10 cellular contexts compared by ENCODE assay signal in genomic region chr10:101227765-101228681, GRCh38. TPM values are rescaled to one million over a fixed set of nuclear protein-coding genes. Genes with fewer than 3 reads are reported as not detected.
DNase-seq lines count a peak whose midpoint lies in the region; ATAC-seq and TF ChIP-seq lines count a peak whose summit lies in the region.
"Had no signal": no experiment of that assay in that cellular context is flagged by ENCODE, and none has a peak within 500 bp of the region (broad histone marks: within the 10 kb centered on the region; RNA-seq: fewer than 3 reads in every experiment).

No MANE protein-coding gene starts in this region.

- peak overlapping the region; percentile 48 for H3K4me3 Mint-ChIP-seq in activated naive CD4-positive, alpha-beta T cell treated with anti-CD3 and anti-CD28 coated beads, Interleukin-2, amount 10 ng/mL, durations not matched to agents 7 days and 5 days
- peak overlapping the region; percentile 48 for H3K4me3 Mint-ChIP-seq in activated B cell treated with CpG ODN at 0.5 μM for 24 hours
- H3K4me3 Mint-ChIP-seq in glutamatergic neuron (ENCODE audit: unreplicated experiment), result no peak overlapping the region
- H3K4me3 Mint-ChIP-seq in stimulated activated naive B cell treated with anti-CD40 and anti-IgM and Interleukin-4, amounts not matched to agents 10 μg/mL and 1 μg/mL and 100 μg/mL, for 72 hours, result peak overlapping the region; percentile 58 to 76

- peaks cover 99% of the 10 kb centered on the region for H3K27me3 Mint-ChIP-seq in activated naive CD4-positive, alpha-beta T cell treated with anti-CD3 and anti-CD28 coated beads, Interleukin-2, amount 10 ng/mL, durations not matched to agents 7 days and 5 days
- H3K27me3 Mint-ChIP-seq in activated B cell treated with CpG ODN at 0.5 μM for 24 hours (peaks cover 61% of the 10 kb centered on the region), glutamatergic neuron (ENCODE audit: unreplicated experiment) (peaks cover 55% of the 10 kb centered on the region)
- H3K27me3 Mint-ChIP-seq in stimulated activated naive B cell treated with anti-CD40 and anti-IgM and Interleukin-4, amounts not matched to agents 10 μg/mL and 1 μg/mL and 100 μg/mL, for 72 hours, result peaks cover 74 to 92% of the 10 kb centered on the region in 2 donors

- intact Hi-C loops in activated B cell treated with CpG ODN at 0.5 μM for 24 hours (cut with micrococcal nuclease), result loop anchor here (2.0 to 10.0 kb wide), 4 partner anchors 13 to 573 kb away; no protein-coding TSS in a partner anchor

- H3K9me3 Mint-ChIP-seq in activated naive CD4-positive, alpha-beta T cell treated with anti-CD3 and anti-CD28 coated beads, Interleukin-2, amount 10 ng/mL, durations not matched to agents 7 days and 5 days, result no peaks in the 10 kb centered on the region
- H3K9me3 Mint-ChIP-seq in activated B cell treated with CpG ODN at 0.5 μM for 24 hours (no peaks in the 10 kb centered on the region), glutamatergic neuron (ENCODE audit: unreplicated experiment) (peaks cover 14% of the 10 kb centered on the region)
- no peaks in the 10 kb centered on the region for H3K9me3 Mint-ChIP-seq in stimulated activated naive B cell treated with anti-CD40 and anti-IgM and Interleukin-4, amounts not matched to agents 10 μg/mL and 1 μg/mL and 100 μg/mL, for 72 hours

- ATAC-seq in activated B cell treated with CpG ODN at 0.5 μM for 24 hours (ENCODE audit: low read depth), result no peak
- no peak for ATAC-seq in stimulated activated naive B cell treated with anti-CD40 and anti-IgM and Interleukin-4, amounts not matched to agents 10 μg/mL and 1 μg/mL and 100 μg/mL, for 72 hours (replicated peaks)
- no peak for ATAC-seq in HG03565 (IDR thresholded peaks at IDR 0.05; ENCODE audit: unreplicated experiment)

- CTCF ChIA-PET in activated naive CD4-positive, alpha-beta T cell treated with anti-CD3 and anti-CD28 coated beads, Interleukin-2, amount 10 ng/mL, durations not matched to agents 7 days and 5 days (lab: Charles Lee), result interaction anchor here (1.0 to 1.8 kb wide), 4 partner anchors 10 to 63 kb away, joined by 3 to 4 read pairs (median 3); no protein-coding TSS in a partner anchor
- CTCF ChIA-PET in activated B cell treated with CpG ODN at 0.5 μM for 24 hours (lab: Charles Lee), result interaction anchor here (1.9 kb wide), 1 partner anchor 13 kb away, joined by 13 read pairs; no protein-coding TSS in a partner anchor

- H3K27ac Mint-ChIP-seq in activated naive CD4-positive, alpha-beta T cell treated with anti-CD3 and anti-CD28 coated beads, Interleukin-2, amount 10 ng/mL, durations not matched to agents 7 days and 5 days, result peak overlapping the region; percentile 76
- H3K27ac Mint-ChIP-seq in activated B cell treated with CpG ODN at 0.5 μM for 24 hours (no peak overlapping the region), glutamatergic neuron (ENCODE audit: unreplicated experiment) (peak overlapping the region; percentile 36)
- H3K27ac Mint-ChIP-seq in stimulated activated naive B cell treated with anti-CD40 and anti-IgM and Interleukin-4, amounts not matched to agents 10 μg/mL and 1 μg/mL and 100 μg/mL, for 72 hours, result peak overlapping the region; percentile 77

- H3K4me1 Mint-ChIP-seq in activated naive CD4-positive, alpha-beta T cell treated with anti-CD3 and anti-CD28 coated beads, Interleukin-2, amount 10 ng/mL, durations not matched to agents 7 days and 5 days, result peaks cover 33% of the 10 kb centered on the region
- H3K4me1 Mint-ChIP-seq in activated B cell treated with CpG ODN at 0.5 μM for 24 hours, result peaks cover 45% of the 10 kb centered on the region
- H3K4me1 Mint-ChIP-seq in glutamatergic neuron (ENCODE audit: low read depth, unreplicated experiment), result peaks cover 9% of the 10 kb centered on the region
- peaks cover 34 to 65% of the 10 kb centered on the region in 2 donors for H3K4me1 Mint-ChIP-seq in stimulated activated naive B cell treated with anti-CD40 and anti-IgM and Interleukin-4, amounts not matched to agents 10 μg/mL and 1 μg/mL and 100 μg/mL, for 72 hours

- DNase-seq in activated naive CD4-positive, alpha-beta T cell treated with anti-CD3 and anti-CD28 coated beads, Interleukin-2, amount 10 ng/mL, durations not matched to agents 7 days and 5 days, result no peak
- no peak for DNase-seq in activated naive CD4-positive, alpha-beta T cell treated with Interleukin-2 at 50 U/mL for 16 hours
- DNase-seq in activated B cell treated with CpG ODN at 0.5 μM for 24 hours, result no peak
- peak; percentile 48 for DNase-seq in glutamatergic neuron
- no peak for DNase-seq in stimulated activated naive B cell treated with anti-CD40 and anti-IgM and Interleukin-4, amounts not matched to agents 10 μg/mL and 1 μg/mL and 100 μg/mL, for 72 hours
- no peak for DNase-seq in H4 (ENCODE audit: low spot score)
- no peak for DNase-seq in stimulated activated CD4-positive, alpha-beta T cell treated with anti-CD3 and anti-CD28 coated beads, Interleukin-2, amount 100 ng/mL, for 24 hours
- DNase-seq: effector CD4-positive, alpha-beta T cell; NCI-H1436 had no signal

- H3K36me3 Mint-ChIP-seq in activated naive CD4-positive, alpha-beta T cell treated with anti-CD3 and anti-CD28 coated beads, Interleukin-2, amount 10 ng/mL, durations not matched to agents 7 days and 5 days, result peaks cover 5% of the 10 kb centered on the region
- no peaks in the 10 kb centered on the region for H3K36me3 Mint-ChIP-seq in activated B cell treated with CpG ODN at 0.5 μM for 24 hours (ENCODE audit: low read depth)
- peaks cover 3% of the 10 kb centered on the region for H3K36me3 Mint-ChIP-seq in glutamatergic neuron (ENCODE audit: unreplicated experiment)
- peaks cover 0 to 4% of the 10 kb centered on the region in 2 donors for H3K36me3 Mint-ChIP-seq in stimulated activated naive B cell treated with anti-CD40 and anti-IgM and Interleukin-4, amounts not matched to agents 10 μg/mL and 1 μg/mL and 100 μg/mL, for 72 hours

- TF ChIP-seq CTCF in activated B cell treated with CpG ODN at 0.5 μM for 24 hours (IDR thresholded peaks at IDR 0.05) (no peak), glutamatergic neuron (IDR thresholded peaks at IDR 0.05; ENCODE audit: partially characterized antibody, unreplicated experiment) (no peak)

- POLR2A ChIA-PET in activated B cell treated with CpG ODN at 0.5 μM for 24 hours (lab: Charles Lee), result no interaction called here

RNA-seq across cellular contexts. Expression of gene LBX1, which starts 1.2 kb away (rescaled TPM):
- not detected in 2 replicates for total RNA-seq in activated B cell treated with CpG ODN at 0.5 μM for 24 hours
- total RNA-seq in glutamatergic neuron (ENCODE audit: unreplicated experiment), result not detected
- not detected in 2 replicates for total RNA-seq in H4 (2014; rRNA removed; shearing (Covaris generic))
